Comparison of ENCODE assay signal across 23 cellular contexts in genomic region chr4:177485528-177485927, GRCh38. TPM values are rescaled to one million over a fixed set of nuclear protein-coding genes. Genes with fewer than 3 reads are reported as not detected.
DNase-seq lines count a peak whose midpoint lies in the region; ATAC-seq, FAIRE-seq and TF ChIP-seq lines count a peak whose summit lies in the region.
"Had no signal": no experiment of that assay in that cellular context is flagged by ENCODE, and none has a peak within 500 bp of the region (broad histone marks: within the 10 kb centered on the region; RNA-seq: fewer than 3 reads in every experiment).

No MANE protein-coding gene starts in this region.

- H3K4me3 ChIP-seq in adipocyte (ENCODE audit: low read length), result no peak overlapping the region
- H3K4me3 ChIP-seq in foreskin fibroblast (ENCODE audit: low read depth in 1 of 2, low read length in 2 of 2), result no peak overlapping the region
- H3K4me3 ChIP-seq: SJCRH30, tibial nerve had no signal

- peaks cover 3% of the 10 kb centered on the region; the same call in 1 of the 2 replicates for H3K9me3 Mint-ChIP-seq in HFFc6
- H3K9me3 Mint-ChIP-seq in activated naive CD8-positive, alpha-beta T cell treated with anti-CD3 and anti-CD28 coated beads for 36 hours, result no peaks in the 10 kb centered on the region
- H3K9me3 Mint-ChIP-seq: naive thymus-derived CD4-positive, alpha-beta T cell; stimulated activated naive B cell treated with anti-CD40 and anti-IgM and Interleukin-4, amounts not matched to agents 10 μg/mL and 1 μg/mL and 100 μg/mL, for 72 hours had no signal

- no peak for FAIRE-seq in GM12892 (lab: Jason Lieb, UNC)
- FAIRE-seq: colon had no signal

- ATAC-seq in HG02970 (IDR thresholded peaks at IDR 0.05; ENCODE audit: low FRiP score, unreplicated experiment), result no peak
- ATAC-seq: activated CD8-positive, alpha-beta memory T cell treated with anti-CD3 and anti-CD28 coated beads, Interleukin-2, amount 10 ng/mL, durations not matched to agents 7 days and 5 days; naive thymus-derived CD4-positive, alpha-beta T cell; stimulated activated naive B cell treated with anti-CD40 and anti-IgM and Interleukin-4, amounts not matched to agents 10 μg/mL and 1 μg/mL and 100 μg/mL, for 72 hours had no signal

- peaks cover 34% of the 10 kb centered on the region for H3K36me3 Mint-ChIP-seq in HFFc6 (ENCODE audit: low read depth)
- H3K36me3 Mint-ChIP-seq in activated naive CD8-positive, alpha-beta T cell treated with anti-CD3 and anti-CD28 coated beads for 36 hours, result peaks cover 7% of the 10 kb centered on the region
- H3K36me3 Mint-ChIP-seq: activated CD8-positive, alpha-beta memory T cell treated with anti-CD3 and anti-CD28 coated beads, Interleukin-2, amount 10 ng/mL, durations not matched to agents 7 days and 5 days had no signal

- H3K4me3 Mint-ChIP-seq in HFFc6, result peak overlapping the region; percentile 67; the same call in 1 of the 2 replicates
- H3K4me3 Mint-ChIP-seq in activated naive CD8-positive, alpha-beta T cell treated with anti-CD3 and anti-CD28 coated beads for 36 hours, result no peak overlapping the region
- H3K4me3 Mint-ChIP-seq: activated CD8-positive, alpha-beta memory T cell treated with anti-CD3 and anti-CD28 coated beads, Interleukin-2, amount 10 ng/mL, durations not matched to agents 7 days and 5 days; CD14-positive monocyte; immature natural killer cell; naive thymus-derived CD4-positive, alpha-beta T cell; stimulated activated naive B cell treated with anti-CD40 and anti-IgM and Interleukin-4, amounts not matched to agents 10 μg/mL and 1 μg/mL and 100 μg/mL, for 72 hours had no signal

- TF ChIP-seq POLR2A in GM12892 (IDR thresholded peaks at IDR 0.05; ENCODE audit: low read depth, low read length), result no peak

- H3K9ac ChIP-seq in adipocyte (ENCODE audit: low read length), result no peak overlapping the region

- no peaks in the 10 kb centered on the region for H3K9me3 ChIP-seq in adipocyte (ENCODE audit: control insufficient read depth, low read length)
- H3K9me3 ChIP-seq: SJCRH30, tibial nerve had no signal

- H3K36me3 ChIP-seq in adipocyte (ENCODE audit: control insufficient read depth, insufficient read depth, low read length, severe bottlenecking), result no peaks in the 10 kb centered on the region
- H3K36me3 ChIP-seq: SJCRH30, tibial nerve had no signal

- peaks cover 92% of the 10 kb centered on the region for H3K4me1 Mint-ChIP-seq in HFFc6 (ENCODE audit: low read depth)
- peaks cover 22% of the 10 kb centered on the region for H3K4me1 Mint-ChIP-seq in activated naive CD8-positive, alpha-beta T cell treated with anti-CD3 and anti-CD28 coated beads for 36 hours
- H3K4me1 Mint-ChIP-seq: immature natural killer cell; stimulated activated naive B cell treated with anti-CD40 and anti-IgM and Interleukin-4, amounts not matched to agents 10 μg/mL and 1 μg/mL and 100 μg/mL, for 72 hours had no signal

- DNase-seq in HFFc6 (peak; percentile 39), adipocyte (ENCODE audit: low read depth) (peak; percentile 52), foreskin fibroblast (peak; percentile 61 to 81), GM12892 (ENCODE audit: insufficient read length) (no peak)
- no peak for DNase-seq in stimulated activated naive CD4-positive, alpha-beta T cell (lab: John Stamatoyannopoulos, UW)
- no peak for DNase-seq in activated naive CD8-positive, alpha-beta T cell treated with anti-CD3 and anti-CD28 coated beads for 36 hours
- DNase-seq: activated CD4-positive, CD25-positive, alpha-beta regulatory T cell treated with anti-CD3 and anti-CD28 coated beads, Interleukin-2, amount 50 U/mL, for 72 hours; activated CD8-positive, alpha-beta memory T cell treated with anti-CD3 and anti-CD28 coated beads, Interleukin-2, amount 10 ng/mL, durations not matched to agents 7 days and 5 days; activated effector memory CD4-positive, alpha-beta T cell treated with anti-CD3 and anti-CD28 coated beads, Interleukin-2, amount 50 U/mL, for 16 hours; anterior cingulate cortex; head of caudate nucleus; immature natural killer cell; MM.1S; naive thymus-derived CD4-positive, alpha-beta T cell; NCI-H1694; NCI-H510A; SJCRH30; stimulated activated naive B cell treated with anti-CD40 and anti-IgM and Interleukin-4, amounts not matched to agents 10 μg/mL and 1 μg/mL and 100 μg/mL, for 72 hours; T-helper 9 cell had no signal

- H3K27me3 ChIP-seq in adipocyte (replicated peaks; ENCODE audit: control insufficient read depth, insufficient read depth, low read length), result no peaks in the 10 kb centered on the region
- H3K27me3 ChIP-seq: SJCRH30, tibial nerve had no signal

- H3K27ac Mint-ChIP-seq in HFFc6, result peak overlapping the region; percentile 97
- H3K27ac Mint-ChIP-seq in activated naive CD8-positive, alpha-beta T cell treated with anti-CD3 and anti-CD28 coated beads for 36 hours, result no peak overlapping the region
- H3K27ac Mint-ChIP-seq: activated CD8-positive, alpha-beta memory T cell treated with anti-CD3 and anti-CD28 coated beads, Interleukin-2, amount 10 ng/mL, durations not matched to agents 7 days and 5 days; CD14-positive monocyte; immature natural killer cell; naive thymus-derived CD4-positive, alpha-beta T cell; stimulated activated naive B cell treated with anti-CD40 and anti-IgM and Interleukin-4, amounts not matched to agents 10 μg/mL and 1 μg/mL and 100 μg/mL, for 72 hours had no signal

- peaks cover 5% of the 10 kb centered on the region for H3K4me1 ChIP-seq in adipocyte (ENCODE audit: control insufficient read depth, insufficient read depth, low read length)
- H3K4me1 ChIP-seq: tibial nerve had no signal

- H3K27me3 Mint-ChIP-seq in HFFc6 (ENCODE audit: insufficient read depth), result peaks cover 2% of the 10 kb centered on the region; the same call in 1 of the 2 replicates
- H3K27me3 Mint-ChIP-seq in activated naive CD8-positive, alpha-beta T cell treated with anti-CD3 and anti-CD28 coated beads for 36 hours, result no peaks in the 10 kb centered on the region
- H3K27me3 Mint-ChIP-seq: activated CD8-positive, alpha-beta memory T cell treated with anti-CD3 and anti-CD28 coated beads, Interleukin-2, amount 10 ng/mL, durations not matched to agents 7 days and 5 days; naive thymus-derived CD4-positive, alpha-beta T cell; stimulated activated naive B cell treated with anti-CD40 and anti-IgM and Interleukin-4, amounts not matched to agents 10 μg/mL and 1 μg/mL and 100 μg/mL, for 72 hours had no signal

- TF ChIP-seq CTCF in HFFc6 (IDR thresholded peaks at IDR 0.05) (no peak), foreskin fibroblast (IDR thresholded peaks at IDR 0.05; ENCODE audit: low read depth, low read length) (no peak)

RNA-seq across cellular contexts. Expression of gene AGA, which starts 43.3 kb away (rescaled TPM):
- 10 to 100 TPM; 41.5 to 53.7 (median 47.4) TPM for total RNA-seq in HFFc6 (2021; fragmentation: NEBNext Ultra II Directional; extraction: Animal tissue kit (Norgen Biotek cat#: 25700))
- polyA plus RNA-seq in GM12892 (2012; ENCODE audit: missing spikeins), result 16.8 TPM
- 10 to 100 TPM; 14.0 to 14.7 TPM for total RNA-seq in activated naive CD8-positive, alpha-beta T cell treated with anti-CD3 and anti-CD28 coated beads for 36 hours

Comparison
In these comparisons a context has a peak if more than half of its experiments do, and no peak if none do; other contexts are left out.
1. DNase-seq: peak in HFFc6 (single experiment), adipocyte (single experiment) and foreskin fibroblast (2 of 2); none in GM12892 (single experiment), stimulated activated naive CD4-positive, alpha-beta T cell (0 of 6) and activated naive CD8-positive, alpha-beta T cell treated with anti-CD3 and anti-CD28 coated beads for 36 hours (single experiment).